10 cellular contexts compared by ENCODE assay signal in the genomic region with DNA sequence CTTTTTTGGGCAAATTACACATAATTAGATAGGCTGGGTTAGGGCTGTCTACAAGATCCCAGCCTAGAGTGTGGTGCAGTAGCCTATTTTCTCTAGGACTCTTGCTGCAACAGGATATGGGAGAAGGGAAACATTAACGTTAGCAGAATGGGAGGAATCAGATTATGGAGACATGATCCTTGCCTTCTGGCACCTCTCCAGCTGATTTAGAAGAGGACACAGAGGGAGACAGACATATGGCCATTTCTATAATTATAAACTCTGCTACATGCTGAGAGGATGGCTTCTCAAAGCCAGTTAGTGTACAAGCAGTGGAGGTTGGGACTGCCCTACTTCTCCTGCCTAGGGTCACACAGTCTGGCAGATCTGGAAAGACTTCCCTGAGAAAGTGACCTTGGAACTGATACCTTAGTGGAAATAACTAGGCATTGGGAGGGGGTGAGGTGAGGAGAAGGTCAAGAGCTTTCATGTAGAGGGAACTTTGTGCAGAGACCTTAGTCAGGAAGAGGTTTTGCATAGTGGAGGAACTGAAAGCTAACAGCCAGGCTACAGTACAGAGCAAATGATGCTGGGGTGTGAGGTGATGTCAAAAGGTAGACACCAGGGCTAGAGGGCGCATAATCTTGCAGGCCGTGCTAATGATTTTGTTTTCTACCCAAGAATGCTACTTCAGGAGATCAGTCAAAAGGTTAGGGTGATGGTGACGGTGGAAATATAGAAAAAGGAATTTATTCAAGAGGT. TPM values are rescaled to one million over a fixed set of nuclear protein-coding genes. Genes with fewer than 3 reads are reported as not detected.
DNase-seq lines count a peak whose midpoint lies in the region; ATAC-seq and TF ChIP-seq lines count a peak whose summit lies in the region.
"Had no signal": no experiment of that assay in that cellular context is flagged by ENCODE, and none has a peak within 500 bp of the region (broad histone marks: within the 10 kb centered on the region; RNA-seq: fewer than 3 reads in every experiment).

No MANE protein-coding gene starts in this region.

- intact Hi-C loops in Calu3 (cut with micrococcal nuclease; ENCODE audit: unreplicated experiment): no loop called here

- H3K4me3 Mint-ChIP-seq in Calu3 (ENCODE audit: low read depth, unreplicated experiment): peak overlapping the region; percentile 83
- peak overlapping the region; percentile 38 for H3K4me3 Mint-ChIP-seq in activated naive CD8-positive, alpha-beta T cell treated with anti-CD3 and anti-CD28 coated beads, Interleukin-2, amount 50 U/mL, for 24 hours

- H3K27ac ChIP-seq in gastroesophageal sphincter: no peak overlapping the region

- no peak for TF ChIP-seq CTCF in Calu3 (IDR thresholded peaks at IDR 0.05; ENCODE audit: unreplicated experiment)
- TF ChIP-seq CTCF in gastroesophageal sphincter (IDR thresholded peaks at IDR 0.05): no peak

- H3K36me3 ChIP-seq in gastroesophageal sphincter: no peaks in the 10 kb centered on the region

- TF ChIP-seq EP300 in gastroesophageal sphincter (IDR thresholded peaks at IDR 0.05): no peak

- 64 to 88% methylated on average over 3 to 4 of the region's 4 CpGs for WGBS in gastroesophageal sphincter (ENCODE audit: low coverage in 1 of 2), 2 donors

- peaks cover 52% of the 10 kb centered on the region for H3K27me3 ChIP-seq in gastroesophageal sphincter

- no peak for TF ChIP-seq POLR2A in gastroesophageal sphincter (IDR thresholded peaks at IDR 0.05)

- H3K9me3 ChIP-seq in gastroesophageal sphincter: no peaks in the 10 kb centered on the region

- peaks cover 24% of the 10 kb centered on the region for H3K4me1 Mint-ChIP-seq in Calu3 (ENCODE audit: low read depth, unreplicated experiment)
- peaks cover 24% of the 10 kb centered on the region for H3K4me1 Mint-ChIP-seq in activated naive CD8-positive, alpha-beta T cell treated with anti-CD3 and anti-CD28 coated beads, Interleukin-2, amount 50 U/mL, for 24 hours

- peaks cover 32% of the 10 kb centered on the region for H3K27me3 Mint-ChIP-seq in Calu3 (ENCODE audit: unreplicated experiment)
- peaks cover 64% of the 10 kb centered on the region for H3K27me3 Mint-ChIP-seq in activated naive CD8-positive, alpha-beta T cell treated with anti-CD3 and anti-CD28 coated beads, Interleukin-2, amount 50 U/mL, for 24 hours

- H3K27ac Mint-ChIP-seq in Calu3 (ENCODE audit: unreplicated experiment): no peak overlapping the region
- no peak overlapping the region for H3K27ac Mint-ChIP-seq in activated naive CD8-positive, alpha-beta T cell treated with anti-CD3 and anti-CD28 coated beads, Interleukin-2, amount 50 U/mL, for 24 hours

- no peak overlapping the region for H3K4me3 ChIP-seq in gastroesophageal sphincter

- ATAC-seq in GM19438 (IDR thresholded peaks at IDR 0.05; ENCODE audit: low read depth, unreplicated experiment): peak; percentile 88
- peak; percentile 91 for ATAC-seq in HG03159 (IDR thresholded peaks at IDR 0.05; ENCODE audit: unreplicated experiment)
- ATAC-seq in activated naive CD8-positive, alpha-beta T cell treated with anti-CD3 and anti-CD28 coated beads, Interleukin-2, amount 50 U/mL, for 24 hours: no peak
- no peak for ATAC-seq in gastroesophageal sphincter

- H3K4me1 ChIP-seq in gastroesophageal sphincter: peaks cover 0 to 28% (median 9%) of the 10 kb centered on the region in 3 donors

- no peak for DNase-seq in Calu3
- DNase-seq in activated naive CD8-positive, alpha-beta T cell treated with anti-CD3 and anti-CD28 coated beads, Interleukin-2, amount 50 U/mL, for 24 hours: no peak
- DNase-seq in NCI-H2107 (lab: John Stamatoyannopoulos, UW): no peak
- DNase-seq in NCI-H526 treated with DMSO at 0.1 percent for 48 hours (lab: John Stamatoyannopoulos, UW): no peak
- no peak for DNase-seq in COLO668 (lab: John Stamatoyannopoulos, UW; ENCODE audit: unreplicated experiment)
- DNase-seq: DMS153, NCI-H1694 had no signal

- no TSS peak for BruUV-seq in Calu3 (replicated peaks; lab: Mats Ljungman, UMichigan)

- H3K36me3 Mint-ChIP-seq in Calu3 (ENCODE audit: insufficient read depth, unreplicated experiment): peaks cover 10% of the 10 kb centered on the region
- H3K36me3 Mint-ChIP-seq in activated naive CD8-positive, alpha-beta T cell treated with anti-CD3 and anti-CD28 coated beads, Interleukin-2, amount 50 U/mL, for 24 hours (ENCODE audit: low read depth): no peaks in the 10 kb centered on the region

- CTCF ChIA-PET in Calu3 (lab: Charles Lee): interaction anchor here (0.8 kb wide), 1 partner anchor 44 kb away, joined by 3 read pairs; no protein-coding TSS in a partner anchor

- no peaks in the 10 kb centered on the region for H3K9me3 Mint-ChIP-seq in Calu3 (ENCODE audit: low read depth, unreplicated experiment)
- H3K9me3 Mint-ChIP-seq in activated naive CD8-positive, alpha-beta T cell treated with anti-CD3 and anti-CD28 coated beads, Interleukin-2, amount 50 U/mL, for 24 hours: no peaks in the 10 kb centered on the region

RNA-seq across cellular contexts. Expression of a gene that starts 1.2 kb away (rescaled TPM):
- total RNA-seq in Calu3 (2022): 0.76 and 0.86 TPM in 2 replicates
- 1 to 10 TPM in 2 of 4 donors, under 1 TPM in 2; 0.16 to 2.7 (median 0.94) TPM for total RNA-seq in gastroesophageal sphincter

Comparison
In these comparisons a context has a peak if more than half of its experiments do, and no peak if none do; other contexts are left out.
1. ATAC-seq: peak in GM19438 (single experiment) and HG03159 (single experiment); none in activated naive CD8-positive, alpha-beta T cell treated with anti-CD3 and anti-CD28 coated beads, Interleukin-2, amount 50 U/mL, for 24 hours (single experiment) and gastroesophageal sphincter (single experiment).